ENCODE assay signal across 8 cellular contexts in genomic region chr7:131555565-131556054, GRCh38. TPM values are rescaled to one million over a fixed set of nuclear protein-coding genes. Genes with fewer than 3 reads are reported as not detected.
DNase-seq lines count a peak whose midpoint lies in the region; ATAC-seq lines count a peak whose summit lies in the region.

No MANE protein-coding gene starts in this region.

- DNase-seq in activated naive CD4-positive, alpha-beta T cell treated with Interleukin-2 at 50 U/mL for 16 hours: peak; percentile 28
- DNase-seq in activated naive CD4-positive, alpha-beta T cell treated with anti-CD3 and anti-CD28 coated beads, Interleukin-2, amount 50 U/mL, for 72 hours (ENCODE audit: low spot score in 2 of 2): no peak
- DNase-seq in activated CD8-positive, alpha-beta memory T cell treated with anti-CD3 and anti-CD28 coated beads, Interleukin-2, amount 50 U/mL, for 4 hours: peak; percentile 21
- no peak for DNase-seq in stimulated activated naive CD8-positive, alpha-beta T cell treated with anti-CD3 and anti-CD28 coated beads, Interleukin-15, amount 100 ng/mL, for 72 hours
- no peak for DNase-seq in sciatic nerve (ENCODE audit: low spot score)

- H3K36me3 Mint-ChIP-seq in activated naive CD4-positive, alpha-beta T cell treated with anti-CD3 and anti-CD28 coated beads, Interleukin-2, amount 50 U/mL, for 72 hours: no peaks in the 10 kb centered on the region

- peaks cover 21% of the 10 kb centered on the region for H3K4me1 Mint-ChIP-seq in stimulated activated naive CD8-positive, alpha-beta T cell treated with anti-CD3 and anti-CD28 coated beads, Interleukin-15, amount 100 ng/mL, for 72 hours

- peaks cover 81% of the 10 kb centered on the region for H3K27me3 Mint-ChIP-seq in stimulated activated naive CD8-positive, alpha-beta T cell treated with anti-CD3 and anti-CD28 coated beads, Interleukin-15, amount 100 ng/mL, for 72 hours

- H3K27ac Mint-ChIP-seq in activated naive CD4-positive, alpha-beta T cell treated with anti-CD3 and anti-CD28 coated beads, Interleukin-2, amount 50 U/mL, for 72 hours: no peak overlapping the region
- H3K27ac Mint-ChIP-seq in stimulated activated naive CD8-positive, alpha-beta T cell treated with anti-CD3 and anti-CD28 coated beads, Interleukin-15, amount 100 ng/mL, for 72 hours: no peak overlapping the region

- no peaks in the 10 kb centered on the region for H3K9me3 ChIP-seq in iPS-15b (ENCODE audit: control insufficient read depth, insufficient read depth, low read length)

- H3K9me3 Mint-ChIP-seq in activated naive CD4-positive, alpha-beta T cell treated with anti-CD3 and anti-CD28 coated beads, Interleukin-2, amount 50 U/mL, for 72 hours: no peaks in the 10 kb centered on the region
- no peaks in the 10 kb centered on the region for H3K9me3 Mint-ChIP-seq in stimulated activated naive CD8-positive, alpha-beta T cell treated with anti-CD3 and anti-CD28 coated beads, Interleukin-15, amount 100 ng/mL, for 72 hours

- intact Hi-C loops in sciatic nerve (cut with DNase I): no loop called here

- H3K9ac ChIP-seq in iPS-15b (ENCODE audit: low read depth, low read length): peak overlapping the region; percentile 99

- ATAC-seq in activated naive CD4-positive, alpha-beta T cell treated with anti-CD3 and anti-CD28 coated beads, Interleukin-2, amount 50 U/mL, for 72 hours: no peak
- ATAC-seq in stimulated activated naive CD8-positive, alpha-beta T cell treated with anti-CD3 and anti-CD28 coated beads, Interleukin-15, amount 100 ng/mL, for 72 hours: no peak
- ATAC-seq in HG02798 (IDR thresholded peaks at IDR 0.05; ENCODE audit: poor library complexity, unreplicated experiment): no peak
- no peak for ATAC-seq in HG03039 (IDR thresholded peaks at IDR 0.05; ENCODE audit: unreplicated experiment)
- ATAC-seq in sciatic nerve: no peak

- H3K27me3 ChIP-seq in iPS-15b (ENCODE audit: control insufficient read depth, insufficient read depth, low read length): no peaks in the 10 kb centered on the region

- H3K4me3 Mint-ChIP-seq in stimulated activated naive CD8-positive, alpha-beta T cell treated with anti-CD3 and anti-CD28 coated beads, Interleukin-15, amount 100 ng/mL, for 72 hours: peak overlapping the region; percentile 79 to 88

- peaks cover 22% of the 10 kb centered on the region for H3K4me1 ChIP-seq in iPS-15b (ENCODE audit: control insufficient read depth, insufficient read depth, low read length)

- peaks cover 40% of the 10 kb centered on the region for H3K36me3 ChIP-seq in iPS-15b (ENCODE audit: control insufficient read depth, insufficient read depth, low read length)

- H3K4me3 ChIP-seq in iPS-15b (ENCODE audit: low read depth, low read length): peak overlapping the region; percentile 99

RNA-seq across cellular contexts. Expression of gene PODXL, which starts 0.8 kb away (rescaled TPM):
- 1 to 10 TPM in 1 of 2 donors, under 1 TPM in 1; 0.18 to 1.3 TPM for total RNA-seq in activated naive CD4-positive, alpha-beta T cell treated with anti-CD3 and anti-CD28 coated beads, Interleukin-2, amount 50 U/mL, for 72 hours
- 54.9 TPM for total RNA-seq in sciatic nerve

Comparison
In these comparisons a context has a peak if more than half of its experiments do, and no peak if none do; other contexts are left out.
1. DNase-seq: peak in activated naive CD4-positive, alpha-beta T cell treated with Interleukin-2 at 50 U/mL for 16 hours (single experiment) and activated CD8-positive, alpha-beta memory T cell treated with anti-CD3 and anti-CD28 coated beads, Interleukin-2, amount 50 U/mL, for 4 hours (single experiment); none in activated naive CD4-positive, alpha-beta T cell treated with anti-CD3 and anti-CD28 coated beads, Interleukin-2, amount 50 U/mL, for 72 hours (0 of 2), stimulated activated naive CD8-positive, alpha-beta T cell treated with anti-CD3 and anti-CD28 coated beads, Interleukin-15, amount 100 ng/mL, for 72 hours (0 of 2) and sciatic nerve (single experiment).
2. RNA of gene PODXL, which starts 0.8 kb away (total RNA-seq): 54.9 TPM in sciatic nerve (single experiment); 0.18 to 1.3 TPM in activated naive CD4-positive, alpha-beta T cell treated with anti-CD3 and anti-CD28 coated beads, Interleukin-2, amount 50 U/mL, for 72 hours; every median in the first group is over 10 times any median in the second.